ENCODE assay signal across 1 cellular context in the genomic region with DNA sequence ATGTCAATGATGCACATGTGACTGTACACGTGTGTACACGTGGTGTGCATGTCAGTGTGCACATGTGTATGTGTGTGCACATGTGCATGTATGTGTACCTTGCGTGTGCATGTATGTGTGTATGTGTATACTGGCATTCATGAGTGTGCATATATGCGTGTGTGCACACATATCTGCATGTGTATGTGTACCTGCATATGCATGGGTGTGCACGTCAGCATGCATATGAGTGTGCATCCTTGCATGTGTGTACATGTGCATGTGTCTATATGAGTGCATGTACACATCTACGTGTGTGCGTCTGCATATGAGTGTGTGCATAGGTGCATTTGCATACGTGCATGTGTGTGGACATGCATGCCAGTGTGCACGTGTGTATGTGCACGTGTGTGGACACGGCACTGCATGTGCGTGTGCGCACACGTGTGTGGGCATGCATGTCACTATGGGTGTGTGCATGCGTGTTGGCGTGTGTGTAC.
TF ChIP-seq lines count a peak whose summit lies in the region.

No MANE protein-coding gene starts in this region.

TF ChIP-seq in WTC11, 78 proteins besides CTCF, POLR2A, EP300 and RAD21 (continued from another document):
- TF ChIP-seq, protein P1, sequence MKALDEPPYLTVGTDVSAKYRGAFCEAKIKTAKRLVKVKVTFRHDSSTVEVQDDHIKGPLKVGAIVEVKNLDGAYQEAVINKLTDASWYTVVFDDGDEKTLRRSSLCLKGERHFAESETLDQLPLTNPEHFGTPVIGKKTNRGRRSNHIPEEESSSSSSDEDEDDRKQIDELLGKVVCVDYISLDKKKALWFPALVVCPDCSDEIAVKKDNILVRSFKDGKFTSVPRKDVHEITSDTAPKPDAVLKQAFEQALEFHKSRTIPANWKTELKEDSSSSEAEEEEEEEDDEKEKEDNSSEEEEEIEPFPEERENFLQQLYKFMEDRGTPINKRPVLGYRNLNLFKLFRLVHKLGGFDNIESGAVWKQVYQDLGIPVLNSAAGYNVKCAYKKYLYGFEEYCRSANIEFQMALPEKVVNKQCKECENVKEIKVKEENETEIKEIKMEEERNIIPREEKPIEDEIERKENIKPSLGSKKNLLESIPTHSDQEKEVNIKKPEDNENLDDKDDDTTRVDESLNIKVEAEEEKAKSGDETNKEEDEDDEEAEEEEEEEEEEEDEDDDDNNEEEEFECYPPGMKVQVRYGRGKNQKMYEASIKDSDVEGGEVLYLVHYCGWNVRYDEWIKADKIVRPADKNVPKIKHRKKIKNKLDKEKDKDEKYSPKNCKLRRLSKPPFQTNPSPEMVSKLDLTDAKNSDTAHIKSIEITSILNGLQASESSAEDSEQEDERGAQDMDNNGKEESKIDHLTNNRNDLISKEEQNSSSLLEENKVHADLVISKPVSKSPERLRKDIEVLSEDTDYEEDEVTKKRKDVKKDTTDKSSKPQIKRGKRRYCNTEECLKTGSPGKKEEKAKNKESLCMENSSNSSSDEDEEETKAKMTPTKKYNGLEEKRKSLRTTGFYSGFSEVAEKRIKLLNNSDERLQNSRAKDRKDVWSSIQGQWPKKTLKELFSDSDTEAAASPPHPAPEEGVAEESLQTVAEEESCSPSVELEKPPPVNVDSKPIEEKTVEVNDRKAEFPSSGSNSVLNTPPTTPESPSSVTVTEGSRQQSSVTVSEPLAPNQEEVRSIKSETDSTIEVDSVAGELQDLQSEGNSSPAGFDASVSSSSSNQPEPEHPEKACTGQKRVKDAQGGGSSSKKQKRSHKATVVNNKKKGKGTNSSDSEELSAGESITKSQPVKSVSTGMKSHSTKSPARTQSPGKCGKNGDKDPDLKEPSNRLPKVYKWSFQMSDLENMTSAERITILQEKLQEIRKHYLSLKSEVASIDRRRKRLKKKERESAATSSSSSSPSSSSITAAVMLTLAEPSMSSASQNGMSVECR (CRISPR knock-in tag; IDR thresholded peaks at IDR 0.05; ENCODE audit: borderline replicate concordance), result no peak
- no peak for TF ChIP-seq ZNF121 (CRISPR knock-in tag; IDR thresholded peaks at IDR 0.05)
- TF ChIP-seq, protein P2, sequence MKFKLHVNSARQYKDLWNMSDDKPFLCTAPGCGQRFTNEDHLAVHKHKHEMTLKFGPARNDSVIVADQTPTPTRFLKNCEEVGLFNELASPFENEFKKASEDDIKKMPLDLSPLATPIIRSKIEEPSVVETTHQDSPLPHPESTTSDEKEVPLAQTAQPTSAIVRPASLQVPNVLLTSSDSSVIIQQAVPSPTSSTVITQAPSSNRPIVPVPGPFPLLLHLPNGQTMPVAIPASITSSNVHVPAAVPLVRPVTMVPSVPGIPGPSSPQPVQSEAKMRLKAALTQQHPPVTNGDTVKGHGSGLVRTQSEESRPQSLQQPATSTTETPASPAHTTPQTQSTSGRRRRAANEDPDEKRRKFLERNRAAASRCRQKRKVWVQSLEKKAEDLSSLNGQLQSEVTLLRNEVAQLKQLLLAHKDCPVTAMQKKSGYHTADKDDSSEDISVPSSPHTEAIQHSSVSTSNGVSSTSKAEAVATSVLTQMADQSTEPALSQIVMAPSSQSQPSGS (CRISPR knock-in tag; IDR thresholded peaks at IDR 0.05; ENCODE audit: borderline replicate concordance, low read depth), result no peak
- TF ChIP-seq, protein P3, sequence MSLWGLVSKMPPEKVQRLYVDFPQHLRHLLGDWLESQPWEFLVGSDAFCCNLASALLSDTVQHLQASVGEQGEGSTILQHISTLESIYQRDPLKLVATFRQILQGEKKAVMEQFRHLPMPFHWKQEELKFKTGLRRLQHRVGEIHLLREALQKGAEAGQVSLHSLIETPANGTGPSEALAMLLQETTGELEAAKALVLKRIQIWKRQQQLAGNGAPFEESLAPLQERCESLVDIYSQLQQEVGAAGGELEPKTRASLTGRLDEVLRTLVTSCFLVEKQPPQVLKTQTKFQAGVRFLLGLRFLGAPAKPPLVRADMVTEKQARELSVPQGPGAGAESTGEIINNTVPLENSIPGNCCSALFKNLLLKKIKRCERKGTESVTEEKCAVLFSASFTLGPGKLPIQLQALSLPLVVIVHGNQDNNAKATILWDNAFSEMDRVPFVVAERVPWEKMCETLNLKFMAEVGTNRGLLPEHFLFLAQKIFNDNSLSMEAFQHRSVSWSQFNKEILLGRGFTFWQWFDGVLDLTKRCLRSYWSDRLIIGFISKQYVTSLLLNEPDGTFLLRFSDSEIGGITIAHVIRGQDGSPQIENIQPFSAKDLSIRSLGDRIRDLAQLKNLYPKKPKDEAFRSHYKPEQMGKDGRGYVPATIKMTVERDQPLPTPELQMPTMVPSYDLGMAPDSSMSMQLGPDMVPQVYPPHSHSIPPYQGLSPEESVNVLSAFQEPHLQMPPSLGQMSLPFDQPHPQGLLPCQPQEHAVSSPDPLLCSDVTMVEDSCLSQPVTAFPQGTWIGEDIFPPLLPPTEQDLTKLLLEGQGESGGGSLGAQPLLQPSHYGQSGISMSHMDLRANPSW (CRISPR knock-in tag; conservative IDR thresholded peaks at IDR 0.05; ENCODE audit: low read depth), result no peak
- TF ChIP-seq ATF1 (CRISPR knock-in tag; IDR thresholded peaks at IDR 0.05), result no peak
